In the genomic region with DNA sequence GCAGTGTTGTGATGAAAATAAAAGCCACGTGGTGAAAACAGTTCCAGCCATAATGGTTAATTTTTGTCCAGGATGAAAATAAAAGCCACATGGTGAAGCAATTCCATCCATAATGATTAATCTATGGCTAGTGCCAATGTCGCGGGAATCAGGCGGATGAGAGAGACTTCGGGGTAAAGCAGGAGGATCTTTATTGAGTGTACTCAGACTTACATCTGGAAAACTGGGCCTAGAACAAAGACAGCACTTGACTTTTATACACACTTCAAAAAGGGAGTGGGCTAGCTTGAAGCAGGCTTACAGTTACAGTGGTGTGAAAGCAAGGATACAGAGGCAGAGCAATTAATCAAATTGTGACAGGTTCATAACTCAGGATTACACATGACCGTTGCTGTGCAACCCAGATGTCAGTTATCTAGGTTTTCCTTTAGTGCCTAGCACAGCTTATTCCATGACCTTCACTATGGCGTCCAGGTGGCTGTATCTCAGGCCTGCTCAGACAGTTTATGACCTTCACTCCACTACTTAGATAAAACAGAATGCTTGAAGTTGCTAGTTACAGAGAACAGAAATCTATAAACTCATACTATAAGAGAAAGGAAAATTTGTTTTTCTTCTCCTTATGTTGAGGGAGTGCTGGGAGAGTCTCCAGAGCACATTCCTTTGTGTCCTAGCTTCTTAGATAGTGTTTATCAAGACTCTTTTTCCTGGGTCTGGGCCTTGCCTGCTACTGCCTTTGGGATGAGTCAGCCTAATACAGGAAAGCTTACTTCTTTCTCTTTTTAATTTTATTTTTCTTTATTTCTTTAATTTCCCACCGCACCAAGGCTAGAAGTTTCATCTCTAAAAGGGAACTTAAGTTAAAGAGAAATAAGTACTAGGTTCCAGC, we compare ENCODE assay signal across 2 cellular contexts.
TF ChIP-seq lines count a peak whose summit lies in the region.

No MANE protein-coding gene starts in this region.

TF ChIP-seq in liver, 16 proteins besides CTCF, POLR2A, EP300 and RAD21:
- TF ChIP-seq HNF4A (conservative IDR thresholded peaks at IDR 0.05), result peak in 1 of 2 donors; percentile 12
- peak in 1 of 2 donors; percentile 21 for TF ChIP-seq RXRA (IDR thresholded peaks at IDR 0.05)
- TF ChIP-seq TAF1 (conservative IDR thresholded peaks at IDR 0.05), result no peak
- TF ChIP-seq, protein P1, sequence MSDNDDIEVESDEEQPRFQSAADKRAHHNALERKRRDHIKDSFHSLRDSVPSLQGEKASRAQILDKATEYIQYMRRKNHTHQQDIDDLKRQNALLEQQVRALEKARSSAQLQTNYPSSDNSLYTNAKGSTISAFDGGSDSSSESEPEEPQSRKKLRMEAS (IDR thresholded peaks at IDR 0.05), result peak; percentile 64
- peak; percentile 66 for TF ChIP-seq YY1 (IDR thresholded peaks at IDR 0.05)
- TF ChIP-seq, protein P2, sequence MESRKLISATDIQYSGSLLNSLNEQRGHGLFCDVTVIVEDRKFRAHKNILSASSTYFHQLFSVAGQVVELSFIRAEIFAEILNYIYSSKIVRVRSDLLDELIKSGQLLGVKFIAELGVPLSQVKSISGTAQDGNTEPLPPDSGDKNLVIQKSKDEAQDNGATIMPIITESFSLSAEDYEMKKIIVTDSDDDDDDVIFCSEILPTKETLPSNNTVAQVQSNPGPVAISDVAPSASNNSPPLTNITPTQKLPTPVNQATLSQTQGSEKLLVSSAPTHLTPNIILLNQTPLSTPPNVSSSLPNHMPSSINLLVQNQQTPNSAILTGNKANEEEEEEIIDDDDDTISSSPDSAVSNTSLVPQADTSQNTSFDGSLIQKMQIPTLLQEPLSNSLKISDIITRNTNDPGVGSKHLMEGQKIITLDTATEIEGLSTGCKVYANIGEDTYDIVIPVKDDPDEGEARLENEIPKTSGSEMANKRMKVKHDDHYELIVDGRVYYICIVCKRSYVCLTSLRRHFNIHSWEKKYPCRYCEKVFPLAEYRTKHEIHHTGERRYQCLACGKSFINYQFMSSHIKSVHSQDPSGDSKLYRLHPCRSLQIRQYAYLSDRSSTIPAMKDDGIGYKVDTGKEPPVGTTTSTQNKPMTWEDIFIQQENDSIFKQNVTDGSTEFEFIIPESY (IDR thresholded peaks at IDR 0.05), result peak; percentile 72

TF ChIP-seq in HepG2, 621 proteins besides CTCF, POLR2A, EP300 and RAD21:
- TF ChIP-seq ZNF20 (CRISPR knock-in tag; IDR thresholded peaks at IDR 0.05), result no peak
- TF ChIP-seq, protein P3, sequence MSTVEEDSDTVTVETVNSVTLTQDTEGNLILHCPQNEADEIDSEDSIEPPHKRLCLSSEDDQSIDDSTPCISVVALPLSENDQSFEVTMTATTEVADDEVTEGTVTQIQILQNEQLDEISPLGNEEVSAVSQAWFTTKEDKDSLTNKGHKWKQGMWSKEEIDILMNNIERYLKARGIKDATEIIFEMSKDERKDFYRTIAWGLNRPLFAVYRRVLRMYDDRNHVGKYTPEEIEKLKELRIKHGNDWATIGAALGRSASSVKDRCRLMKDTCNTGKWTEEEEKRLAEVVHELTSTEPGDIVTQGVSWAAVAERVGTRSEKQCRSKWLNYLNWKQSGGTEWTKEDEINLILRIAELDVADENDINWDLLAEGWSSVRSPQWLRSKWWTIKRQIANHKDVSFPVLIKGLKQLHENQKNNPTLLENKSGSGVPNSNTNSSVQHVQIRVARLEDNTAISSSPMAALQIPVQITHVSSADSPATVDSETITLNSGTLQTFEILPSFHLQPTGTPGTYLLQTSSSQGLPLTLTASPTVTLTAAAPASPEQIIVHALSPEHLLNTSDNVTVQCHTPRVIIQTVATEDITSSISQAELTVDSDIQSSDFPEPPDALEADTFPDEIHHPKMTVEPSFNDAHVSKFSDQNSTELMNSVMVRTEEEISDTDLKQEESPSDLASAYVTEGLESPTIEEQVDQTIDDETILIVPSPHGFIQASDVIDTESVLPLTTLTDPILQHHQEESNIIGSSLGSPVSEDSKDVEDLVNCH (CRISPR knock-in tag; IDR thresholded peaks at IDR 0.05), result no peak
- no peak for TF ChIP-seq MIER3 (CRISPR knock-in tag; IDR thresholded peaks at IDR 0.05; ENCODE audit: borderline replicate concordance)
